ENCODE assay signal across 15 cellular contexts in genomic region chr14:95386536-95386935, GRCh38.
A peak's percentile ranks its signal among the peaks of the same experiment; 100 is the strongest.
DNase-seq lines count a peak whose midpoint lies in the region; ATAC-seq and TF ChIP-seq lines count a peak whose summit lies in the region.
"Had no signal": no experiment of that assay in that cellular context is flagged by ENCODE, and none has a peak within 500 bp of the region (broad histone marks: within the 10 kb centered on the region; RNA-seq: fewer than 3 reads in every experiment).

No MANE protein-coding gene starts in this region.

- CTCF ChIA-PET in HEK293 (lab: Yijun Ruan, JAX), result no interaction called here

- H3K36me3 ChIP-seq in HEK293 (ENCODE audit: control insufficient read depth in 2 of 2, insufficient read depth in 1 of 2, low read length in 2 of 2), result no peaks in the 10 kb centered on the region
- H3K36me3 ChIP-seq in sigmoid colon, result no peaks in the 10 kb centered on the region

- peaks cover 2% of the 10 kb centered on the region for H3K36me3 Mint-ChIP-seq in mesothelial cell of epicardium

- no peak overlapping the region for H3K4me3 ChIP-seq in HEK293 (ENCODE audit: low read depth, low read length)
- H3K4me3 ChIP-seq in fibroblast of mammary gland (ENCODE audit: control insufficient read depth, low read depth, low read length), result no peak overlapping the region
- H3K4me3 ChIP-seq in sigmoid colon, result no peak overlapping the region

- POLR2A ChIA-PET in HEK293 (lab: Yijun Ruan, JAX), result no interaction called here

- no peak for TF ChIP-seq POLR2A in sigmoid colon (IDR thresholded peaks at IDR 0.05)

- peaks cover 4% of the 10 kb centered on the region for H3K27me3 Mint-ChIP-seq in mesothelial cell of epicardium (ENCODE audit: low read depth)

- TF ChIP-seq CTCF in HEK293 (tag by site-specific recombination; IDR thresholded peaks at IDR 0.05) (no peak), fibroblast of mammary gland (conservative IDR thresholded peaks at IDR 0.05; ENCODE audit: control insufficient read depth, insufficient read depth, low read depth, low read length) (no peak), mesothelial cell of epicardium (IDR thresholded peaks at IDR 0.05; ENCODE audit: unreplicated experiment) (no peak), sigmoid colon (IDR thresholded peaks at IDR 0.05) (no peak)

- no peak for TF ChIP-seq EP300 in sigmoid colon (IDR thresholded peaks at IDR 0.05)

- DNase-seq in ELF-1 (ENCODE audit: low read depth, low spot score), result peak; percentile 84
- DNase-seq in fibroblast of mammary gland (ENCODE audit: low read depth), result peak; percentile 27
- no peak for DNase-seq in mesothelial cell of epicardium (ENCODE audit: low spot score in 2 of 2, unreplicated experiment in 2 of 2)
- DNase-seq in cortex of kidney (lab: John Stamatoyannopoulos, UW), result no peak
- DNase-seq in sigmoid colon, result no peak
- DNase-seq in AG08396 (ENCODE audit: low spot score), result no peak
- DNase-seq: ACHN; C1 segment of cervical spinal cord; CD4-positive, alpha-beta memory T cell; DMS79; H9 had no signal

- 84% methylated on average over 5 of the region's 5 CpGs for WGBS in sigmoid colon, 2 donors

- no peaks in the 10 kb centered on the region for H3K9me3 ChIP-seq in HEK293 (ENCODE audit: control insufficient read depth, insufficient read depth, low read depth, low read length)
- no peaks in the 10 kb centered on the region for H3K9me3 ChIP-seq in sigmoid colon

- intact Hi-C loops in sigmoid colon (cut with DNase I), result no loop called here

- no peaks in the 10 kb centered on the region for H3K4me1 ChIP-seq in HEK293 (ENCODE audit: control insufficient read depth, insufficient read depth, low read length)
- H3K4me1 ChIP-seq in sigmoid colon, result no peaks in the 10 kb centered on the region

- H3K27ac Mint-ChIP-seq in mesothelial cell of epicardium, result peak overlapping the region; percentile 26
- H3K27ac Mint-ChIP-seq: B cell; CD4-positive, alpha-beta memory T cell had no signal

- H3K27me3 ChIP-seq in sigmoid colon, result no peaks in the 10 kb centered on the region

- peaks cover 8% of the 10 kb centered on the region for H3K9me3 Mint-ChIP-seq in mesothelial cell of epicardium

- no peak overlapping the region for H3K4me3 Mint-ChIP-seq in mesothelial cell of epicardium
- H3K4me3 Mint-ChIP-seq: B cell; CD4-positive, alpha-beta memory T cell; H9 had no signal

- no peak overlapping the region for H3K27ac ChIP-seq in HEK293 (ENCODE audit: extremely low read depth, low read depth, low read length)
- no peak overlapping the region for H3K27ac ChIP-seq in sigmoid colon

- peaks cover 21% of the 10 kb centered on the region for H3K4me1 Mint-ChIP-seq in mesothelial cell of epicardium
- H3K4me1 Mint-ChIP-seq: B cell; CD4-positive, alpha-beta memory T cell had no signal

- no peak for ATAC-seq in GM18520 (IDR thresholded peaks at IDR 0.05; ENCODE audit: unreplicated experiment)
- ATAC-seq: HepG2 had no signal

TF ChIP-seq in HEK293, 187 proteins besides CTCF, POLR2A, EP300 and RAD21:
- no peak for TF ChIP-seq PBX3 (CRISPR knock-in tag; IDR thresholded peaks at IDR 0.05)
- TF ChIP-seq ZIC2 (tag by site-specific recombination; IDR thresholded peaks at IDR 0.05), result peak; percentile 44

Comparison
In these comparisons a context has a peak if more than half of its experiments do, and no peak if none do; other contexts are left out.
1. DNase-seq: peak in ELF-1 (single experiment) and fibroblast of mammary gland (single experiment); none in mesothelial cell of epicardium (0 of 2), cortex of kidney (single experiment), sigmoid colon (single experiment) and AG08396 (single experiment).